1 cellular context compared by ENCODE assay signal in genomic region chr17:39627170-39627716, GRCh38.
A peak's percentile ranks its signal among the peaks of the same experiment; 100 is the strongest.
TF ChIP-seq lines count a peak whose summit lies in the region.

No MANE protein-coding gene starts in this region.

TF ChIP-seq in H1, 55 proteins besides CTCF, POLR2A, EP300 and RAD21:
- TF ChIP-seq KDM4A (IDR thresholded peaks at IDR 0.05; ENCODE audit: low read depth, low read length, severe bottlenecking), result peak; percentile 76
- no peak for TF ChIP-seq EGR1 (IDR thresholded peaks at IDR 0.05; ENCODE audit: borderline replicate concordance, low read depth, low read length)
- peak; percentile 21 for TF ChIP-seq RNF2 (IDR thresholded peaks at IDR 0.05; ENCODE audit: borderline replicate concordance, low read depth, low read length, missing control alignments, poor library complexity, severe bottlenecking)
- peak; percentile 57; the same call in 1 of the 2 replicates for TF ChIP-seq RBBP5 (IDR thresholded peaks at IDR 0.05; ENCODE audit: borderline replicate concordance, low read depth, low read length)
- TF ChIP-seq KDM1A (IDR thresholded peaks at IDR 0.05; ENCODE audit: borderline replicate concordance, low read length), result no peak
- TF ChIP-seq RFX5 (IDR thresholded peaks at IDR 0.05; ENCODE audit: borderline replicate concordance, low read depth, low read length), result no peak
- peak; percentile 53 for TF ChIP-seq SUZ12 (IDR thresholded peaks at IDR 0.05; ENCODE audit: low read length)
- TF ChIP-seq EZH2 (IDR thresholded peaks at IDR 0.05; ENCODE audit: low read depth, low read length, severe bottlenecking), result peak; percentile 57
- peak; percentile 9 for TF ChIP-seq ASH2L (IDR thresholded peaks at IDR 0.05; ENCODE audit: low read length)
TF ChIP-seq in H1: peak in this region for 6.
